8 cellular contexts compared by ENCODE assay signal in the genomic region with DNA sequence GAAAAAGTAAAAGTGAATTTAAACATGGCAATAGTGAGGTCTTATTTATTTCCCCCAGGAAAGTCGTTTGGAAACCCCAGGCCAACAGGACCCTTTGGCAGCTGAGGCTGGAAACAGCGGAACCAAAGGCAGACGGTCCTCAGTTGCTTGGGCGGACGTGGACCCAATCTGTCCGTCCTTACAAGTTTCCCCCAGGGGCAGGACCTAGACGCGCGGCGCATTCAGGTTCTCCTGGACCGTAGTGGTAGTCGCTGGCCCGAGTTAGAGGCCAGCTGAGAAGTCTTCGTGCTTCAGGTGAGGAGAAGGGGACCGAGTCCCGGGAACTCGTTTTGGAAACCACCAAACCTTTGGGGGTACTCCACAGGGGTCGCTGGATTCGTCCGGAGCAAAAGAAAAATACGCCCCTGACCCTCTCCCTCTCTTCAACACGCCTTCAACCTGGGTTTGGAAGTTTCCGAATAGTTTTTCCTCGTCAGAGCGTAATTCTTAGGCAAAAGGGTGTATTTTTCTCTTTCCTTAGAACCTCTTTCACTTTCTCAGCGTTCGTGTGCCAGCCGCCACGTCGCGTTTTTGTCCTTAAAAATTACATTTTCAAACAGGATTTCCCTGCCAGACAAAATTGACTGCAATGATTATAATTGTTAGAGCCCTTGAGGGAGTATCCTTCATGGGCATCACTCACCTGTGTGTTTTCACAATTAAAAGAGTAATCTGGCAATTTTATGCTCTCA. TPM values are rescaled to one million over a fixed set of nuclear protein-coding genes. Genes with fewer than 3 reads are reported as not detected.
DNase-seq lines count a peak whose midpoint lies in the region; ATAC-seq lines count a peak whose summit lies in the region.

No MANE protein-coding gene starts in this region.

- peak overlapping the region; percentile 78 for H4K8ac ChIP-seq in mesenchymal stem cell (ENCODE audit: low read length)

- WGBS in mesenchymal stem cell, result under 1% methylated on average over 27 of the region's 31 CpGs

- H3K14ac ChIP-seq in mesenchymal stem cell (ENCODE audit: low read length in 2 of 2), result no peak overlapping the region

- H3K23ac ChIP-seq in mesenchymal stem cell (ENCODE audit: low read length in 2 of 2), result no peak overlapping the region

- H3K4me3 Mint-ChIP-seq in effector memory CD8-positive, alpha-beta T cell, result peak overlapping the region; percentile 90 to 94

- H2BK120ac ChIP-seq in mesenchymal stem cell (ENCODE audit: low read depth, low read length), result peak overlapping the region; percentile 96

- H3K4me2 ChIP-seq in mesenchymal stem cell (ENCODE audit: low read length, poor library complexity, severe bottlenecking), result peak overlapping the region; percentile 58

- peaks cover 1% of the 10 kb centered on the region for H3K79me1 ChIP-seq in mesenchymal stem cell (replicated peaks; ENCODE audit: low read length, poor library complexity, severe bottlenecking)

- H3K9ac ChIP-seq in mesenchymal stem cell (ENCODE audit: low read length), result peak overlapping the region; percentile 99

- peaks cover 0 to 20% of the 10 kb centered on the region in 2 experiments for H3K36me3 ChIP-seq in mesenchymal stem cell (ENCODE audit: control insufficient read depth in 1 of 2, insufficient read depth in 2 of 2, low read depth in 1 of 2, low read length in 2 of 2)

- H3K27me3 Mint-ChIP-seq in effector memory CD8-positive, alpha-beta T cell, result no peaks in the 10 kb centered on the region

- H3K4me3 ChIP-seq in mesenchymal stem cell (ENCODE audit: insufficient read depth in 1 of 2, low read depth in 1 of 2, low read length in 2 of 2), result peak overlapping the region; percentile 66 to 89

- peak overlapping the region; percentile 40 to 68 for H3K4ac ChIP-seq in mesenchymal stem cell (ENCODE audit: low read depth in 1 of 2, low read length in 2 of 2)

- peak overlapping the region; percentile 64 to 68 for H3K18ac ChIP-seq in mesenchymal stem cell (ENCODE audit: low read depth in 1 of 2, low read length in 2 of 2)

- H4K91ac ChIP-seq in mesenchymal stem cell (ENCODE audit: low read length), result no peak overlapping the region

- no peak overlapping the region for H2BK15ac ChIP-seq in mesenchymal stem cell (ENCODE audit: low read depth, poor library complexity, severe bottlenecking)

- H3K27ac Mint-ChIP-seq in effector memory CD8-positive, alpha-beta T cell, result peak overlapping the region; percentile 96 to 99

- H2BK5ac ChIP-seq in mesenchymal stem cell (ENCODE audit: low read depth, low read length, poor library complexity, severe bottlenecking), result peak overlapping the region; percentile 59

- no peaks in the 10 kb centered on the region for H3K9me3 ChIP-seq in mesenchymal stem cell (ENCODE audit: control insufficient read depth, low read length)

- H2AK5ac ChIP-seq in mesenchymal stem cell (ENCODE audit: low read length, severe bottlenecking), result no peak overlapping the region

- no peak overlapping the region for H2BK12ac ChIP-seq in mesenchymal stem cell (ENCODE audit: low read length in 2 of 2)

- DNase-seq in C1 segment of cervical spinal cord (lab: John Stamatoyannopoulos, UW) (peak in 13 of 14 donors; percentile 20 to 72 (median 44)), GM19238 (ENCODE audit: insufficient read length, low spot score) (peak; percentile 12), NCI-H82 (lab: John Stamatoyannopoulos, UW) (peak; percentile 83), mesenchymal stem cell (peak; percentile 83)
- peak; percentile 18 to 37 for DNase-seq in activated CD8-positive, alpha-beta memory T cell treated with anti-CD3 and anti-CD28 coated beads for 1 hour (ENCODE audit: extremely low read depth in 1 of 2, low read depth in 1 of 2)
- DNase-seq in effector memory CD8-positive, alpha-beta T cell, result peak; percentile 32 to 49 (median 37)
- DNase-seq in stimulated activated CD8-positive, alpha-beta memory T cell treated with anti-CD3 and anti-CD28 coated beads, Interleukin-12 subunit alpha, Interleukin-12 subunit beta, amount 100 ng/mL, for 4 hours (ENCODE audit: low read depth), result peak; percentile 34

- H3K4me1 Mint-ChIP-seq in effector memory CD8-positive, alpha-beta T cell (ENCODE audit: low read depth in 2 of 2), result peaks cover 34 to 56% of the 10 kb centered on the region in 2 donors

- H2AFZ ChIP-seq in mesenchymal stem cell (ENCODE audit: low read depth, low read length), result peak overlapping the region; percentile 37

- ATAC-seq in HG03457 (IDR thresholded peaks at IDR 0.05; ENCODE audit: unreplicated experiment), result peak; percentile 27
- peak; percentile 10 for ATAC-seq in effector memory CD8-positive, alpha-beta T cell (replicated peaks)

- peak overlapping the region; percentile 88 for H3K27ac ChIP-seq in mesenchymal stem cell (ENCODE audit: low read length, poor library complexity, severe bottlenecking)

- no peaks in the 10 kb centered on the region for H3K27me3 ChIP-seq in mesenchymal stem cell (ENCODE audit: control insufficient read depth in 1 of 2, insufficient read depth in 1 of 2, low read length in 2 of 2)

- no peaks in the 10 kb centered on the region for H3K9me3 Mint-ChIP-seq in effector memory CD8-positive, alpha-beta T cell

- peaks cover 17% of the 10 kb centered on the region for H3K36me3 Mint-ChIP-seq in effector memory CD8-positive, alpha-beta T cell (ENCODE audit: insufficient read depth)

- peaks cover 3% of the 10 kb centered on the region for H3K4me1 ChIP-seq in mesenchymal stem cell (ENCODE audit: control insufficient read depth, insufficient read depth, low read depth, low read length)

RNA-seq across cellular contexts. Expression of a gene that starts 2.1 kb away (rescaled TPM):
- 7.1 TPM for polyA plus RNA-seq in mesenchymal stem cell (2013, experiment 1 of 2)
- 7.8 TPM for polyA plus RNA-seq in mesenchymal stem cell (2013, experiment 2 of 2)

RNA-seq across cellular contexts. Expression of a gene that starts 2.3 kb away (rescaled TPM):
- 7.1 TPM for polyA plus RNA-seq in mesenchymal stem cell (2013, experiment 1 of 2)
- 7.3 TPM for polyA plus RNA-seq in mesenchymal stem cell (2013, experiment 2 of 2)

Comparison
In these comparisons a context has a peak if more than half of its experiments do, and no peak if none do; other contexts are left out.
1. Peak in every context shown above with its lines: DNase-seq, ATAC-seq, H3K4me3 ChIP-seq and H3K27ac ChIP-seq.
2. DNase-seq: peak in every context shown above with its lines; median percentile 83 in NCI-H82; 83 in mesenchymal stem cell; 44 in C1 segment of cervical spinal cord; 37 in effector memory CD8-positive, alpha-beta T cell; 34 in stimulated activated CD8-positive, alpha-beta memory T cell treated with anti-CD3 and anti-CD28 coated beads, Interleukin-12 subunit alpha, Interleukin-12 subunit beta, amount 100 ng/mL, for 4 hours; 28 in activated CD8-positive, alpha-beta memory T cell treated with anti-CD3 and anti-CD28 coated beads for 1 hour; 12 in GM19238.